ENCODE assay signal across 1 cellular context in genomic region chr5:90941002-90941720, GRCh38.
TF ChIP-seq lines count a peak whose summit lies in the region.

No MANE protein-coding gene starts in this region.

TF ChIP-seq in HEK293, 187 proteins besides CTCF, POLR2A, EP300 and RAD21 (continued from another document and continues in another):
- no peak for TF ChIP-seq ZNF2 (tag by site-specific recombination; IDR thresholded peaks at IDR 0.05)
- TF ChIP-seq SP2 (tag by site-specific recombination; IDR thresholded peaks at IDR 0.05): no peak
- 0 out of 2 replicates have a peak, but pooled peaks have one; percentile 39 for TF ChIP-seq ZNF366 (tag by site-specific recombination; conservative IDR thresholded peaks at IDR 0.05)
- no peak for TF ChIP-seq ZNF664 (tag by site-specific recombination; IDR thresholded peaks at IDR 0.05)
- TF ChIP-seq ZNF777 (tag by site-specific recombination; IDR thresholded peaks at IDR 0.05; ENCODE audit: borderline replicate concordance): no peak
- TF ChIP-seq SP7 (tag by site-specific recombination; IDR thresholded peaks at IDR 0.05): peak; percentile 75
- no peak for TF ChIP-seq ZEB2 (tag by site-specific recombination; IDR thresholded peaks at IDR 0.05)
- TF ChIP-seq ZNF48 (tag by site-specific recombination; IDR thresholded peaks at IDR 0.05): no peak
- TF ChIP-seq GFI1B (tag by site-specific recombination; IDR thresholded peaks at IDR 0.05): no peak
- TF ChIP-seq ZBTB44 (tag by site-specific recombination; IDR thresholded peaks at IDR 0.05): peak; percentile 83
- no peak for TF ChIP-seq ZNF335 (tag by site-specific recombination; conservative IDR thresholded peaks at IDR 0.05)
- no peak for TF ChIP-seq ZNF10 (tag by site-specific recombination; IDR thresholded peaks at IDR 0.05)
- TF ChIP-seq ZBTB7A (tag by site-specific recombination; IDR thresholded peaks at IDR 0.05; ENCODE audit: low read depth): no peak
- TF ChIP-seq ZNF843 (tag by site-specific recombination; IDR thresholded peaks at IDR 0.05): peak; percentile 71; the same call in 1 of the 2 replicates
- no peak for TF ChIP-seq SP3 (tag by site-specific recombination; IDR thresholded peaks at IDR 0.05)
- TF ChIP-seq KLF8 (tag by site-specific recombination; IDR thresholded peaks at IDR 0.05): peak; percentile 59; the same call in 1 of the 2 replicates
- TF ChIP-seq BCL11B (tag by site-specific recombination; IDR thresholded peaks at IDR 0.05; ENCODE audit: low read depth): no peak; the same call in none of the 2 replicates
- no peak for TF ChIP-seq ZNF311 (tag by site-specific recombination; IDR thresholded peaks at IDR 0.05; ENCODE audit: borderline replicate concordance)
- no peak for TF ChIP-seq EGR2 (tag by site-specific recombination; IDR thresholded peaks at IDR 0.05; ENCODE audit: low read depth)
- TF ChIP-seq ZSCAN5A (tag by site-specific recombination; IDR thresholded peaks at IDR 0.05): no peak
- no peak; the same call in 1 of the 2 replicates for TF ChIP-seq BCL6B (tag by site-specific recombination; IDR thresholded peaks at IDR 0.05)
- no peak for TF ChIP-seq ZNF274 (IDR thresholded peaks at IDR 0.05; ENCODE audit: low read length)
- no peak for TF ChIP-seq ZNF274 (tag by site-specific recombination; IDR thresholded peaks at IDR 0.05; ENCODE audit: borderline replicate concordance)
- no peak for TF ChIP-seq ZNF302 (tag by site-specific recombination; IDR thresholded peaks at IDR 0.05; ENCODE audit: low read depth)
- TF ChIP-seq ZNF660 (tag by site-specific recombination; IDR thresholded peaks at IDR 0.05): no peak
- no peak for TF ChIP-seq ATF2 (tag by site-specific recombination; IDR thresholded peaks at IDR 0.05; ENCODE audit: low read depth)
- no peak for TF ChIP-seq MEIS1 (CRISPR knock-in tag; IDR thresholded peaks at IDR 0.05; ENCODE audit: borderline replicate concordance)
- no peak for TF ChIP-seq KLF9 (tag by site-specific recombination; IDR thresholded peaks at IDR 0.05; ENCODE audit: low read depth)
- TF ChIP-seq ZBTB26 (tag by site-specific recombination; optimal IDR thresholded peaks at IDR 0.05): no peak
- no peak for TF ChIP-seq PBX3 (CRISPR knock-in tag; IDR thresholded peaks at IDR 0.05)
- no peak for TF ChIP-seq ZNF223 (tag by site-specific recombination; IDR thresholded peaks at IDR 0.05)
- TF ChIP-seq ZNF221 (tag by site-specific recombination; IDR thresholded peaks at IDR 0.05; ENCODE audit: borderline replicate concordance): no peak
- no peak for TF ChIP-seq ZSCAN16 (tag by site-specific recombination; IDR thresholded peaks at IDR 0.05)
- no peak for TF ChIP-seq ZNF18 (tag by site-specific recombination; IDR thresholded peaks at IDR 0.05)
- no peak for TF ChIP-seq ZNF394 (tag by site-specific recombination; IDR thresholded peaks at IDR 0.05; ENCODE audit: borderline replicate concordance)
- no peak for TF ChIP-seq ZNF121 (tag by site-specific recombination; IDR thresholded peaks at IDR 0.05)
- TF ChIP-seq ZNF623 (tag by site-specific recombination; IDR thresholded peaks at IDR 0.05): no peak
- TF ChIP-seq PRDM1 (tag by site-specific recombination; IDR thresholded peaks at IDR 0.05): no peak
- TF ChIP-seq ZNF670 (tag by site-specific recombination; IDR thresholded peaks at IDR 0.05; ENCODE audit: low read depth): no peak
- no peak for TF ChIP-seq ZNF354C (tag by site-specific recombination; IDR thresholded peaks at IDR 0.05; ENCODE audit: borderline replicate concordance, low read depth)
- TF ChIP-seq ZNF174 (tag by site-specific recombination; IDR thresholded peaks at IDR 0.05): no peak
- TF ChIP-seq ZNF433 (tag by site-specific recombination; IDR thresholded peaks at IDR 0.05; ENCODE audit: low read depth): no peak
- TF ChIP-seq ZNF624 (tag by site-specific recombination; IDR thresholded peaks at IDR 0.05): no peak
- no peak for TF ChIP-seq ZNF473 (tag by site-specific recombination; IDR thresholded peaks at IDR 0.05)
- TF ChIP-seq ZNF768 (tag by site-specific recombination; IDR thresholded peaks at IDR 0.05): no peak
- TF ChIP-seq ZNF677 (tag by site-specific recombination; IDR thresholded peaks at IDR 0.05): no peak
- no peak for TF ChIP-seq ZBTB10 (tag by site-specific recombination; IDR thresholded peaks at IDR 0.05)
- TF ChIP-seq GLI2 (tag by site-specific recombination; IDR thresholded peaks at IDR 0.05; ENCODE audit: borderline replicate concordance, low read depth): 0 out of 2 replicates have a peak, but pooled peaks have one; percentile 25
- TF ChIP-seq PRDM4 (tag by site-specific recombination; IDR thresholded peaks at IDR 0.05): peak; percentile 70; the same call in 1 of the 2 replicates
- TF ChIP-seq ZNF785 (tag by site-specific recombination; IDR thresholded peaks at IDR 0.05): no peak
- no peak for TF ChIP-seq ZNF558 (tag by site-specific recombination; IDR thresholded peaks at IDR 0.05)
- no peak for TF ChIP-seq ZNF266 (tag by site-specific recombination; IDR thresholded peaks at IDR 0.05; ENCODE audit: low read depth)
- TF ChIP-seq ZNF830 (tag by site-specific recombination; IDR thresholded peaks at IDR 0.05; ENCODE audit: low read depth): no peak
- TF ChIP-seq, protein P1, sequence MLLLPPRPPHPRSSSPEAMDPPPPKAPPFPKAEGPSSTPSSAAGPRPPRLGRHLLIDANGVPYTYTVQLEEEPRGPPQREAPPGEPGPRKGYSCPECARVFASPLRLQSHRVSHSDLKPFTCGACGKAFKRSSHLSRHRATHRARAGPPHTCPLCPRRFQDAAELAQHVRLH (tag by site-specific recombination; IDR thresholded peaks at IDR 0.05): peak; percentile 76
- TF ChIP-seq ZSCAN23 (tag by site-specific recombination; IDR thresholded peaks at IDR 0.05): no peak
- TF ChIP-seq KLF1 (tag by site-specific recombination; IDR thresholded peaks at IDR 0.05): no peak
- no peak for TF ChIP-seq ZIC2 (tag by site-specific recombination; IDR thresholded peaks at IDR 0.05)
- TF ChIP-seq ZNF626 (tag by site-specific recombination; IDR thresholded peaks at IDR 0.05): no peak
- no peak for TF ChIP-seq ZNF792 (tag by site-specific recombination; IDR thresholded peaks at IDR 0.05)
- peak; percentile 75 for TF ChIP-seq ZXDB (tag by site-specific recombination; IDR thresholded peaks at IDR 0.05)
- no peak for TF ChIP-seq ZNF585B (tag by site-specific recombination; IDR thresholded peaks at IDR 0.05)
